ENCODE assay signal across 10 cellular contexts in genomic region chr10:131110241-131110783, GRCh38.
"Had no signal": no experiment of that assay in that cellular context is flagged by ENCODE, and none has a peak within 500 bp of the region (broad histone marks: within the 10 kb centered on the region; RNA-seq: fewer than 3 reads in every experiment).

No MANE protein-coding gene starts in this region.

- H3K36me3 ChIP-seq: HAP-1 had no signal

- H3K27me3 Mint-ChIP-seq: IgD-negative memory B cell had no signal

- H3K4me3 ChIP-seq: GM23248, HAP-1 had no signal

- H3K36me3 Mint-ChIP-seq: IgD-negative memory B cell had no signal

- ATAC-seq: HCT116, HepG2 had no signal

- H3K9ac ChIP-seq: GM23248, KMS-11 had no signal

- H3K4me2 ChIP-seq: KMS-11 had no signal

- H3K4me3 Mint-ChIP-seq: HFFc6, IgD-negative memory B cell had no signal

- H3K4me1 ChIP-seq: HAP-1 had no signal

- H3K9me3 ChIP-seq: HAP-1 had no signal

- H2AFZ ChIP-seq: GM23248 had no signal

- H3K4me1 Mint-ChIP-seq: IgD-negative memory B cell had no signal

- H3K27ac ChIP-seq: GM23248, HL-60, KMS-11 had no signal

- DNase-seq: GM23248, GOT3, HFFc6, KBM-7 had no signal

- H3K27ac Mint-ChIP-seq: HFFc6, IgD-negative memory B cell had no signal
